Comparison of ENCODE assay signal across 1 cellular context in the genomic region with DNA sequence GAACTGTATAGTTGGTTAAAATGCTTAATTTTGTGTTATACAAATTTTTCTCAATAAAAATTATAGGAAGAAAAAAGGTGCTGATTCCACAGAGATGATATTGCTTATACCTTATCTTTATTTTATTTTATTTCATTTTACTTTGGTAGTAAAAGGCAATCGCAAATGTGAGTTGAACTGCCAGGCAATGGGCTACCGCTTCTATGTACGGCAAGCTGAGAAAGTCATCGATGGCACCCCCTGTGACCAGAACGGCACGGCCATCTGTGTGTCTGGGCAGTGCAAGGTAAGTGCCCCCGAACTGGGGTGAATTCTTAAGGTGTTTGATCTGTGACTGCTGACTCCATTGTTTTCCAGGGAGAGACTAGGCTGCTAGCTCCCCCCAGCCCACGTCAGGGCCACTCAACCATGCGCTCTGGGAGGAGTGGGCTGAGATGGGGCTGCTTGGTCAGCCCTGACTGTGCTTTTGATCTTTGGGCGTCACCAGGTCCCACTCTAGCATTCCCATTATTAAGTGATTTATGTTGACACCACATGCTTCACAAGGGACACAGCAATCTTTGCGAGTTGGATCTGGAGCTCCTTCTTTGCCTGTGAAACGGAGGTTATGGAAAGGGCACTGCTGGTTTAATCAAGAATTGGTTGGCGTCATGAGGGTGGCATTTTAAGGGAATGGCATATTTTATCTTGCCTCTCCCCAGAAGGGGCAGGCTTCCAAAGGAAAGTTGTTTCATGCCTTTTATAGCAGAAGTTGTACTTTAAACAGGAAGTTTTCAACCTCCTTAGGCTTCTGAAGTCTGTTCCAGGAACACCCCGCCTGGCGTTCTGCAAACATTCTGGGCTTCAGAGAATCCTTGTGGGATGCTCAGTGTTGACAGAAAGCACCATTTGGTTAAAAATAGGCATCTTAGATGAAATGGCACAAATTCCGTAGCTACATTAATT.
TF ChIP-seq lines count a peak whose summit lies in the region.

No MANE protein-coding gene starts in this region.

TF ChIP-seq in SK-N-SH treated with all-trans-retinoic acid at 6 μM for 48 hours, 23 proteins besides CTCF, POLR2A, EP300 and RAD21 (continued from another document):
- no peak for TF ChIP-seq GLIS3 (CRISPR knock-in tag; IDR thresholded peaks at IDR 0.05)
- TF ChIP-seq RARB (CRISPR knock-in tag; IDR thresholded peaks at IDR 0.05) = no peak
- no peak for TF ChIP-seq ZC3H10 (CRISPR knock-in tag; IDR thresholded peaks at IDR 0.05)
